ENCODE assay signal across 8 cellular contexts in genomic region chr15:56732135-56732880, GRCh38. TPM values are rescaled to one million over a fixed set of nuclear protein-coding genes. Genes with fewer than 3 reads are reported as not detected.
DNase-seq lines count a peak whose midpoint lies in the region; ATAC-seq and TF ChIP-seq lines count a peak whose summit lies in the region.

No MANE protein-coding gene starts in this region.

- peak overlapping the region; percentile 72 for H3K27ac ChIP-seq in CD8-positive, alpha-beta T cell (ENCODE audit: low read depth, low read length)
- H3K27ac ChIP-seq in RWPE2 (ENCODE audit: poor library complexity, severe bottlenecking): peak overlapping the region; percentile 63
- peak overlapping the region; percentile 88 for H3K27ac ChIP-seq in ectodermal cell (ENCODE audit: insufficient read depth, low read depth, low read length, poor library complexity, severe bottlenecking)
- H3K27ac ChIP-seq in mesodermal cell (ENCODE audit: low read depth, low read length, severe bottlenecking): peak overlapping the region; percentile 91
- H3K27ac ChIP-seq in upper lobe of right lung: peak overlapping the region; percentile 95

- CTCF ChIA-PET in CD8-positive, alpha-beta T cell (lab: Charles Lee): no interaction called here

- ATAC-seq in CD8-positive, alpha-beta T cell: no peak
- ATAC-seq in RWPE2 (ENCODE audit: low read depth) (peak; percentile 9; the same call in 2 of the 3 replicates), upper lobe of right lung (no peak)

- H3K36me3 ChIP-seq in CD8-positive, alpha-beta T cell (ENCODE audit: insufficient read depth, low read length): no peaks in the 10 kb centered on the region
- H3K36me3 ChIP-seq in H7 (replicated peaks; ENCODE audit: control insufficient read depth, insufficient read depth, low read length) (no peaks in the 10 kb centered on the region), RWPE2 (ENCODE audit: low read depth) (peaks cover 6% of the 10 kb centered on the region), ectodermal cell (ENCODE audit: control insufficient read depth, insufficient read depth, low read length) (no peaks in the 10 kb centered on the region), mesodermal cell (ENCODE audit: control insufficient read depth, insufficient read depth, low read length) (no peaks in the 10 kb centered on the region), upper lobe of right lung (no peaks in the 10 kb centered on the region)

- DNase-seq in CD8-positive, alpha-beta T cell: peak in 1 of 7 experiments; percentile 7
- peak; percentile 22 for DNase-seq in H7
- no peak for DNase-seq in RWPE2 (ENCODE audit: low spot score)
- no peak for DNase-seq in upper lobe of right lung
- DNase-seq in stimulated activated CD4-positive, alpha-beta T cell treated with anti-CD3 and anti-CD28 coated beads, Interleukin-1b, Interleukin-23, amount 100 ng/mL, for 48 hours: no peak
- no peak for DNase-seq in stimulated activated CD4-positive, alpha-beta T cell treated with anti-CD3 and anti-CD28 coated beads, Interleukin-4, amount 100 ng/mL, for 4 hours

- H3K4me1 Mint-ChIP-seq in CD8-positive, alpha-beta T cell (ENCODE audit: low read depth): peaks cover 48% of the 10 kb centered on the region

- peaks cover 10% of the 10 kb centered on the region for H3K36me3 Mint-ChIP-seq in CD8-positive, alpha-beta T cell

- intact Hi-C loops in CD8-positive, alpha-beta T cell (cut with DNase I, micrococcal nuclease): loop anchor here (2.0 to 10.0 kb wide), 6 partner anchors 155 to 1325 kb away; partner anchors contain the start of genes CCPG1 (in 1 of the 2), PIERCE2 (in 1 of the 2), RFX7 (in 1 of the 2) and TCF12 (in 1 of the 2)
- intact Hi-C loops in upper lobe of right lung (cut with DNase I): no loop called here

- WGBS in ectodermal cell, 2 experiments: 45 to 48% methylated on average over 12 of the region's 12 CpGs
- 30 to 60% methylated on average over 2 to 6 of the region's 12 CpGs for WGBS in mesodermal cell (ENCODE audit: insufficient coverage in 2 of 2), 2 experiments

- POLR2A ChIA-PET in CD8-positive, alpha-beta T cell (lab: Charles Lee): interaction anchor here (0.6 to 1.8 kb wide), 4 partner anchors 10 to 691 kb away, joined by 3 to 5 read pairs (median 4); no protein-coding TSS in a partner anchor

- H3K4me3 Mint-ChIP-seq in CD8-positive, alpha-beta T cell: peak overlapping the region; percentile 89

- no peaks in the 10 kb centered on the region for H3K27me3 Mint-ChIP-seq in CD8-positive, alpha-beta T cell (ENCODE audit: low read depth)

- H3K4me3 ChIP-seq in CD8-positive, alpha-beta T cell (ENCODE audit: low read depth, low read length): peak overlapping the region; percentile 73
- H3K4me3 ChIP-seq in H7 (ENCODE audit: insufficient read depth, low read depth, low read length): peak overlapping the region; percentile 50
- H3K4me3 ChIP-seq in RWPE2 (ENCODE audit: severe bottlenecking): peak overlapping the region; percentile 54
- peak overlapping the region; percentile 45 for H3K4me3 ChIP-seq in ectodermal cell (ENCODE audit: insufficient read depth, low read depth, low read length)
- H3K4me3 ChIP-seq in mesodermal cell (ENCODE audit: extremely low read depth, insufficient read depth, low read length, poor library complexity, severe bottlenecking): peak overlapping the region; percentile 34
- H3K4me3 ChIP-seq in upper lobe of right lung: peak overlapping the region; percentile 68

- peak overlapping the region; percentile 95 for H3K27ac Mint-ChIP-seq in CD8-positive, alpha-beta T cell

- no peaks in the 10 kb centered on the region for H3K9me3 ChIP-seq in CD8-positive, alpha-beta T cell (ENCODE audit: low read length)
- H3K9me3 ChIP-seq in RWPE2 (ENCODE audit: severe bottlenecking): peaks cover 7% of the 10 kb centered on the region
- no peaks in the 10 kb centered on the region for H3K9me3 ChIP-seq in ectodermal cell (ENCODE audit: control insufficient read depth, low read length)
- H3K9me3 ChIP-seq in mesodermal cell (ENCODE audit: control insufficient read depth, low read length): peaks cover 12% of the 10 kb centered on the region
- H3K9me3 ChIP-seq in upper lobe of right lung: no peaks in the 10 kb centered on the region

- H3K4me1 ChIP-seq in CD8-positive, alpha-beta T cell (ENCODE audit: insufficient read depth, low read length): peaks cover 23% of the 10 kb centered on the region
- peaks cover 6% of the 10 kb centered on the region for H3K4me1 ChIP-seq in RWPE2 (ENCODE audit: insufficient read depth, poor library complexity, severe bottlenecking)
- peaks cover 7% of the 10 kb centered on the region for H3K4me1 ChIP-seq in ectodermal cell (ENCODE audit: control insufficient read depth, insufficient read depth, low read length)
- H3K4me1 ChIP-seq in mesodermal cell (ENCODE audit: control insufficient read depth, insufficient read depth, low read length, poor library complexity, severe bottlenecking): peaks cover 6% of the 10 kb centered on the region
- H3K4me1 ChIP-seq in upper lobe of right lung: peaks cover 32% of the 10 kb centered on the region

- no peaks in the 10 kb centered on the region for H3K27me3 ChIP-seq in CD8-positive, alpha-beta T cell (ENCODE audit: insufficient read depth, low read length)
- H3K27me3 ChIP-seq in H7 (ENCODE audit: control insufficient read depth, insufficient read depth, low read length): no peaks in the 10 kb centered on the region
- H3K27me3 ChIP-seq in RWPE2 (ENCODE audit: insufficient read depth, poor library complexity, severe bottlenecking): no peaks in the 10 kb centered on the region
- H3K27me3 ChIP-seq in ectodermal cell (ENCODE audit: control insufficient read depth, insufficient read depth, low read length, poor library complexity, severe bottlenecking): no peaks in the 10 kb centered on the region
- no peaks in the 10 kb centered on the region for H3K27me3 ChIP-seq in upper lobe of right lung

- H3K9me3 Mint-ChIP-seq in CD8-positive, alpha-beta T cell: no peaks in the 10 kb centered on the region

- no peak for TF ChIP-seq CTCF in CD8-positive, alpha-beta T cell (IDR thresholded peaks at IDR 0.05)
- TF ChIP-seq CTCF in RWPE2 (IDR thresholded peaks at IDR 0.05; ENCODE audit: poor library complexity, severe bottlenecking) (no peak), upper lobe of right lung (IDR thresholded peaks at IDR 0.05) (no peak)

RNA-seq across cellular contexts. Expression of gene ZNF280D, which starts 1.0 kb away (rescaled TPM):
- total RNA-seq in CD8-positive, alpha-beta T cell: 10 to 100 TPM; 19.6 to 27.4 TPM
- total RNA-seq in H7 (2014; rRNA removed; shearing (Covaris generic)): 12.0 and 17.0 TPM in 2 replicates
- 14.2 TPM for polyA plus RNA-seq in ectodermal cell (2013, experiment 1 of 4)
- 15.1 TPM for polyA plus RNA-seq in ectodermal cell (2013, experiment 2 of 4)
- polyA plus RNA-seq in ectodermal cell (2013, experiment 3 of 4): 15.8 TPM
- polyA plus RNA-seq in ectodermal cell (2013, experiment 4 of 4): 18.7 TPM
- 4.9 TPM for polyA plus RNA-seq in mesodermal cell (2013, experiment 1 of 2)
- polyA plus RNA-seq in mesodermal cell (2013, experiment 2 of 2): 6.2 TPM
- 46.2 TPM for total RNA-seq in upper lobe of right lung
